Comparison of ENCODE assay signal across 29 cellular contexts in the genomic region with DNA sequence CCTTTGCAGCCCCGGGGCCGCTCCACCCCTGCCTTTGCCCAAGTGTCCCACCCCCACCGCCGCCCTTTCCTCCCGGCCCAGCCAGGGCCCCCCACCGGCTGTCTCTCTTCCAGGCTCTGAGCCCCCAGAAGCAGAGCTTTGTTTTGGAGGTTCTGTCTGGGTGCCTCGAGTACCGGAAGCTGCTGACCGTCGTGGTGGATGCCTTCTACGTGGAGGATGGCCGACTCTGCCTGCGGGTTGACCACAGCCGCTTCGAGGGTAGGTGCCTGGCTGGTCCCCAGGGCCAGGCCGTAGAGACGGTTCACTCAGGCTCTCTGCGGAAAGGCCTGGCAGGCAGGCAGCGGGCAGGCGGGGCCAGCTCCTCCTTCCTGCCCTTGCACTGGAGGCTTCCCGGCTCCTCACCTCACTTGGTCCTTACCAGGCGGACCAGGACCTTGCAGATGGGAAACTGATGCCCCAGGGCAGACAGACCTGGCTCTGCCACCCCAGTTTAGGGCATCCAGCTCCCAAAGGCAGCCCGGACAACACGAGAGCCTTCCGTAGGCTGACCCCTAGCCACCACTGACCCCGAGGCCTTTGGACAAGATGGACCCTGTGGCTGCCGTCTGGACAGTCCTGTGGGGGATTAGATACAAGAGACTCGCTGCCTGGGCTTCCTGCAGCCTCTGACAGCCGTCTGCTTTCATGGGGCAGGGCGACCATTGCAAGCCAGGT. TPM values are rescaled to one million over a fixed set of nuclear protein-coding genes. Genes with fewer than 3 reads are reported as not detected.
"Had no signal": no experiment of that assay in that cellular context is flagged by ENCODE, and none has a peak within 500 bp of the region (broad histone marks: within the 10 kb centered on the region; RNA-seq: fewer than 3 reads in every experiment).

No MANE protein-coding gene starts in this region.

- H3K27ac ChIP-seq: esophagus muscularis mucosa, ovary, psoas muscle, right lobe of liver, stomach, thyroid gland, vagina had no signal

- H3K36me3 ChIP-seq: esophagus muscularis mucosa, ovary, right lobe of liver, stomach, thyroid gland, vagina had no signal

- H3K4me2 ChIP-seq: smooth muscle cell had no signal

- H3K9me3 ChIP-seq: esophagus muscularis mucosa, ovary, psoas muscle, right lobe of liver, stomach, thyroid gland, vagina had no signal

- H3K4me1 ChIP-seq: right lobe of liver, thyroid gland, vagina had no signal

- DNase-seq: central memory CD4-positive, alpha-beta T cell; effector CD8-positive, alpha-beta T cell; foreskin melanocyte; glutamatergic neuron; immature natural killer cell; natural killer cell; psoas muscle; stimulated activated CD4-positive, alpha-beta T cell treated with anti-CD3 and anti-CD28 coated beads, Interleukin-2, amount 100 ng/mL, for 24 hours; stimulated activated CD4-positive, alpha-beta T cell treated with anti-CD3 and anti-CD28 coated beads, Interleukin-4, amount 100 ng/mL, for 24 hours; stimulated activated naive CD4-positive, alpha-beta T cell treated with Interleukin-2 at 50 U/mL for 16 hours; stomach; thyroid gland; trophoblast cell had no signal

- H3K27me3 ChIP-seq: dorsolateral prefrontal cortex, ovary, right lobe of liver, thyroid gland, vagina had no signal

- FAIRE-seq: colon, endothelial cell of umbilical vein, keratinocyte had no signal

- H3K4me3 ChIP-seq: dorsolateral prefrontal cortex, esophagus muscularis mucosa, ovary, psoas muscle, right lobe of liver, smooth muscle cell, stomach, thyroid gland, vagina had no signal

RNA-seq across cellular contexts. Expression of gene CFAP99, which starts 18.2 kb away (rescaled TPM):
- total RNA-seq: endothelial cell of umbilical vein, epithelial cell of proximal tubule, lower leg skin, mammary epithelial cell, natural killer cell, psoas muscle, smooth muscle cell, subcutaneous adipose tissue, temporal lobe, ureter, vagina had no signal
- polyA plus RNA-seq: immature natural killer cell, keratinocyte, mammary epithelial cell, neural cell, smooth muscle cell had no signal

RNA-seq across cellular contexts. Expression of gene ZFYVE28, which starts 18.5 kb away (rescaled TPM):
- polyA plus RNA-seq: smooth muscle cell had no signal
